ENCODE assay signal across 1 cellular context in the genomic region with DNA sequence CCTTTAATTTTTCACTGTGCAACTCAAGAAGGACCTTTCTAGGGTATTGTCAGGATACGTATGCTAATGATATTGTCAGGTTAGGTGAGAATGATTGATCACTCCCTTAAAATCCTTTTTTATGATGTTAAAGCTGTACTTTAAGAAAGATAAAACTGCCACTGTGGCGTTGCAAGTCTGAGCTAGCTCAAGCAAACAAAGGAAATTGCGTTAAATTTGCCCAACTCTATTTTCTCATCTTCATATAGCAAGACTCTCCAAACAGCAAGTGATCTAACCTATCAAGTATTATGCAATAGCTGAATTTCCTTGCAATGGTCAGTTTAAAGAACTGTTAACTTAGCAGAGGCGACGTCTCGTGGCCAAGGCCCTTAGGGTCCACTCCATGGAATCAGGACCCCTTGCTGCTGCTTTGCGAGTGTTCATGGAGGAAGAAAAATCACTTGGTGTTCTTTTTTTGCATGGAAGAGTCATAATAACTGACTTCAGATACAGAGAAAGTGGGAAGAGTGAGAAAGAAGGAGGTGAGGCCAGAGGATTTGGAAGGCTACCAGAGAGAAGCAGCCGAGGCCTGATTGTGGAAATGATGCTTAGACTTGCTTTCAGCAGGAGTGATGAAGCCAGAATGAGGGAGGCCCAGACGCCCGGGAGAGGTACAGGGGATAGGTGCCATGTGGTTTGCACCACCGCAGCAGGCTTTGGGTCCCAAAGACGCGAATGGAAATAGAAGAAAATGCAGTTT.
TF ChIP-seq lines count a peak whose summit lies in the region.

No MANE protein-coding gene starts in this region.

TF ChIP-seq in GM23338, 12 proteins besides CTCF, POLR2A, EP300 and RAD21 (continued from another document):
- TF ChIP-seq, protein P1, sequence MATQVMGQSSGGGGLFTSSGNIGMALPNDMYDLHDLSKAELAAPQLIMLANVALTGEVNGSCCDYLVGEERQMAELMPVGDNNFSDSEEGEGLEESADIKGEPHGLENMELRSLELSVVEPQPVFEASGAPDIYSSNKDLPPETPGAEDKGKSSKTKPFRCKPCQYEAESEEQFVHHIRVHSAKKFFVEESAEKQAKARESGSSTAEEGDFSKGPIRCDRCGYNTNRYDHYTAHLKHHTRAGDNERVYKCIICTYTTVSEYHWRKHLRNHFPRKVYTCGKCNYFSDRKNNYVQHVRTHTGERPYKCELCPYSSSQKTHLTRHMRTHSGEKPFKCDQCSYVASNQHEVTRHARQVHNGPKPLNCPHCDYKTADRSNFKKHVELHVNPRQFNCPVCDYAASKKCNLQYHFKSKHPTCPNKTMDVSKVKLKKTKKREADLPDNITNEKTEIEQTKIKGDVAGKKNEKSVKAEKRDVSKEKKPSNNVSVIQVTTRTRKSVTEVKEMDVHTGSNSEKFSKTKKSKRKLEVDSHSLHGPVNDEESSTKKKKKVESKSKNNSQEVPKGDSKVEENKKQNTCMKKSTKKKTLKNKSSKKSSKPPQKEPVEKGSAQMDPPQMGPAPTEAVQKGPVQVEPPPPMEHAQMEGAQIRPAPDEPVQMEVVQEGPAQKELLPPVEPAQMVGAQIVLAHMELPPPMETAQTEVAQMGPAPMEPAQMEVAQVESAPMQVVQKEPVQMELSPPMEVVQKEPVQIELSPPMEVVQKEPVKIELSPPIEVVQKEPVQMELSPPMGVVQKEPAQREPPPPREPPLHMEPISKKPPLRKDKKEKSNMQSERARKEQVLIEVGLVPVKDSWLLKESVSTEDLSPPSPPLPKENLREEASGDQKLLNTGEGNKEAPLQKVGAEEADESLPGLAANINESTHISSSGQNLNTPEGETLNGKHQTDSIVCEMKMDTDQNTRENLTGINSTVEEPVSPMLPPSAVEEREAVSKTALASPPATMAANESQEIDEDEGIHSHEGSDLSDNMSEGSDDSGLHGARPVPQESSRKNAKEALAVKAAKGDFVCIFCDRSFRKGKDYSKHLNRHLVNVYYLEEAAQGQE (IDR thresholded peaks at IDR 0.05; ENCODE audit: unreplicated experiment) = no peak
- TF ChIP-seq, protein P2, sequence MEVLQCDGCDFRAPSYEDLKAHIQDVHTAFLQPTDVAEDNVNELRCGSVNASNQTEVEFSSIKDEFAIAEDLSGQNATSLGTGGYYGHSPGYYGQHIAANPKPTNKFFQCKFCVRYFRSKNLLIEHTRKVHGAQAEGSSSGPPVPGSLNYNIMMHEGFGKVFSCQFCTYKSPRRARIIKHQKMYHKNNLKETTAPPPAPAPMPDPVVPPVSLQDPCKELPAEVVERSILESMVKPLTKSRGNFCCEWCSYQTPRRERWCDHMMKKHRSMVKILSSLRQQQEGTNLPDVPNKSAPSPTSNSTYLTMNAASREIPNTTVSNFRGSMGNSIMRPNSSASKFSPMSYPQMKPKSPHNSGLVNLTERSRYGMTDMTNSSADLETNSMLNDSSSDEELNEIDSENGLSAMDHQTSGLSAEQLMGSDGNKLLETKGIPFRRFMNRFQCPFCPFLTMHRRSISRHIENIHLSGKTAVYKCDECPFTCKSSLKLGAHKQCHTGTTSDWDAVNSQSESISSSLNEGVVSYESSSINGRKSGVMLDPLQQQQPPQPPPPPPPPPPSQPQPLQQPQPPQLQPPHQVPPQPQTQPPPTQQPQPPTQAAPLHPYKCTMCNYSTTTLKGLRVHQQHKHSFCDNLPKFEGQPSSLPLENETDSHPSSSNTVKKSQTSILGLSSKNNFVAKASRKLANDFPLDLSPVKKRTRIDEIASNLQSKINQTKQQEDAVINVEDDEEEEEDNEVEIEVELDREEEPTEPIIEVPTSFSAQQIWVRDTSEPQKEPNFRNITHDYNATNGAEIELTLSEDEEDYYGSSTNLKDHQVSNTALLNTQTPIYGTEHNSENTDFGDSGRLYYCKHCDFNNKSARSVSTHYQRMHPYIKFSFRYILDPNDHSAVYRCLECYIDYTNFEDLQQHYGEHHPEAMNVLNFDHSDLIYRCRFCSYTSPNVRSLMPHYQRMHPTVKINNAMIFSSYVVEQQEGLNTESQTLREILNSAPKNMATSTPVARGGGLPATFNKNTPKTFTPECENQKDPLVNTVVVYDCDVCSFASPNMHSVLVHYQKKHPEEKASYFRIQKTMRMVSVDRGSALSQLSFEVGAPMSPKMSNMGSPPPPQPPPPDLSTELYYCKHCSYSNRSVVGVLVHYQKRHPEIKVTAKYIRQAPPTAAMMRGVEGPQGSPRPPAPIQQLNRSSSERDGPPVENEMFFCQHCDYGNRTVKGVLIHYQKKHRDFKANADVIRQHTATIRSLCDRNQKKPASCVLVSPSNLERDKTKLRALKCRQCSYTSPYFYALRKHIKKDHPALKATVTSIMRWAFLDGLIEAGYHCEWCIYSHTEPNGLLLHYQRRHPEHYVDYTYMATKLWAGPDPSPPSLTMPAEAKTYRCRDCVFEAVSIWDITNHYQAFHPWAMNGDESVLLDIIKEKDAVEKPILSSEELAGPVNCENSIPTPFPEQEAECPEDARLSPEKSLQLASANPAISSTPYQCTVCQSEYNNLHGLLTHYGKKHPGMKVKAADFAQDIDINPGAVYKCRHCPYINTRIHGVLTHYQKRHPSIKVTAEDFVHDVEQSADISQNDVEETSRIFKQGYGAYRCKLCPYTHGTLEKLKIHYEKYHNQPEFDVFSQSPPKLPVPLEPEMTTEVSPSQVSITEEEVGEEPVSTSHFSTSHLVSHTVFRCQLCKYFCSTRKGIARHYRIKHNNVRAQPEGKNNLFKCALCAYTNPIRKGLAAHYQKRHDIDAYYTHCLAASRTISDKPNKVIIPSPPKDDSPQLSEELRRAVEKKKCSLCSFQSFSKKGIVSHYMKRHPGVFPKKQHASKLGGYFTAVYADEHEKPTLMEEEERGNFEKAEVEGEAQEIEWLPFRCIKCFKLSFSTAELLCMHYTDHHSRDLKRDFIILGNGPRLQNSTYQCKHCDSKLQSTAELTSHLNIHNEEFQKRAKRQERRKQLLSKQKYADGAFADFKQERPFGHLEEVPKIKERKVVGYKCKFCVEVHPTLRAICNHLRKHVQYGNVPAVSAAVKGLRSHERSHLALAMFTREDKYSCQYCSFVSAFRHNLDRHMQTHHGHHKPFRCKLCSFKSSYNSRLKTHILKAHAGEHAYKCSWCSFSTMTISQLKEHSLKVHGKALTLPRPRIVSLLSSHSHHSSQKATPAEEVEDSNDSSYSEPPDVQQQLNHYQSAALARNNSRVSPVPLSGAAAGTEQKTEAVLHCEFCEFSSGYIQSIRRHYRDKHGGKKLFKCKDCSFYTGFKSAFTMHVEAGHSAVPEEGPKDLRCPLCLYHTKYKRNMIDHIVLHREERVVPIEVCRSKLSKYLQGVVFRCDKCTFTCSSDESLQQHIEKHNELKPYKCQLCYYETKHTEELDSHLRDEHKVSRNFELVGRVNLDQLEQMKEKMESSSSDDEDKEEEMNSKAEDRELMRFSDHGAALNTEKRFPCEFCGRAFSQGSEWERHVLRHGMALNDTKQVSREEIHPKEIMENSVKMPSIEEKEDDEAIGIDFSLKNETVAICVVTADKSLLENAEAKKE (CRISPR knock-in tag; IDR thresholded peaks at IDR 0.05) = no peak
- no peak for TF ChIP-seq EZH2 (IDR thresholded peaks at IDR 0.05; ENCODE audit: low read depth, unreplicated experiment)
- TF ChIP-seq, protein P3, sequence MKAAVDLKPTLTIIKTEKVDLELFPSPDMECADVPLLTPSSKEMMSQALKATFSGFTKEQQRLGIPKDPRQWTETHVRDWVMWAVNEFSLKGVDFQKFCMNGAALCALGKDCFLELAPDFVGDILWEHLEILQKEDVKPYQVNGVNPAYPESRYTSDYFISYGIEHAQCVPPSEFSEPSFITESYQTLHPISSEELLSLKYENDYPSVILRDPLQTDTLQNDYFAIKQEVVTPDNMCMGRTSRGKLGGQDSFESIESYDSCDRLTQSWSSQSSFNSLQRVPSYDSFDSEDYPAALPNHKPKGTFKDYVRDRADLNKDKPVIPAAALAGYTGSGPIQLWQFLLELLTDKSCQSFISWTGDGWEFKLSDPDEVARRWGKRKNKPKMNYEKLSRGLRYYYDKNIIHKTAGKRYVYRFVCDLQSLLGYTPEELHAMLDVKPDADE (IDR thresholded peaks at IDR 0.05) = no peak
- no peak for TF ChIP-seq ZNF114 (CRISPR knock-in tag; IDR thresholded peaks at IDR 0.05)
